In the genomic region with DNA sequence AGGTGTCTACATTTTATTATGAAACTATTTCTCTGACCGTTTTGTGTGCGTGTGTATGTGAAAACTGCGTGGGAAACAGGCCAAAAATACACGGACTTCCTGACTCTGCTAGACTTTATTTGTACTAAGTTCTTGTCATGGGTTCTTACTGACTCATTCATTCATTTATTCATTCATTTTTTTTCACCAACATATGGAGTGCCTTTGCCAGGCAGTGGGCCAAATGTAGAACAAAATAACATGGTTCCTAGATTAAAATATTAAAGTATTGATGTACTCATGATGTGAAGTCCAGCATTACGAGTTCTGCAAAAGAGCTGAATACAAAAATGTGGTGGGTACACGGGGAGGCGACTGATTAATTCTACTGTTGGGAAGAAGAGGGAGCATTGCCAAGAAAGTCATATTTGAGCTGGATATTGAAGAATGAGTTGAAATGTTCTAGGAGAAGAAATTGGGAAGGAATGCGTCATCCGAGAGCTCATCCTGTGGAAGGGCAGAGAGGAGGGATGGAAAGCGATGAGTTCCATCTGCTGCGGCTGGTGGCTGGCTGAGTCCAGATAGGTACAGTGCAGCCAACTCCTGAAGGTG, we compare ENCODE assay signal across 13 cellular contexts. TPM values are rescaled to one million over a fixed set of nuclear protein-coding genes. Genes with fewer than 3 reads are reported as not detected.
DNase-seq lines count a peak whose midpoint lies in the region; ATAC-seq, FAIRE-seq and TF ChIP-seq lines count a peak whose summit lies in the region.
"Had no signal": no experiment of that assay in that cellular context is flagged by ENCODE, and none has a peak within 500 bp of the region (broad histone marks: within the 10 kb centered on the region; RNA-seq: fewer than 3 reads in every experiment).

No MANE protein-coding gene starts in this region.

- no peak for TF ChIP-seq EP300 in transverse colon (IDR thresholded peaks at IDR 0.05; ENCODE audit: low read depth)

- no peaks in the 10 kb centered on the region for H3K27me3 ChIP-seq in bronchial epithelial cell (ENCODE audit: control insufficient read depth, insufficient read depth, low read length)
- no peaks in the 10 kb centered on the region for H3K27me3 ChIP-seq in transverse colon
- H3K27me3 ChIP-seq in aorta (ENCODE audit: control insufficient read depth in 1 of 2, insufficient read depth in 2 of 2, low read length in 1 of 2) = no peaks in the 10 kb centered on the region

- FAIRE-seq in bronchial epithelial cell (lab: Jason Lieb, UNC) = peak; percentile 40
- FAIRE-seq in islet of Langerhans (lab: Jason Lieb, UNC) = peak; percentile 24
- FAIRE-seq: HTR-8/SVneo had no signal

- TF ChIP-seq CTCF in HFFc6 (IDR thresholded peaks at IDR 0.05) (no peak), bronchial epithelial cell (IDR thresholded peaks at IDR 0.05; ENCODE audit: insufficient read depth, low read length, severe bottlenecking) (no peak), transverse colon (IDR thresholded peaks at IDR 0.05) (no peak)

- no peak for ATAC-seq in aorta (ENCODE audit: low FRiP score)
- ATAC-seq: naive thymus-derived CD4-positive, alpha-beta T cell; Panc1 had no signal

- 72 to 73% methylated on average over 9 to 11 of the region's 11 CpGs for WGBS in transverse colon (ENCODE audit: low coverage in 1 of 2), 2 donors
- 36 to 38% methylated on average over 11 of the region's 11 CpGs for WGBS in aorta, 2 donors

- no peak overlapping the region for H3K27ac Mint-ChIP-seq in HFFc6
- H3K27ac Mint-ChIP-seq: activated CD4-positive, alpha-beta T cell treated with anti-CD3 and anti-CD28 coated beads, Interleukin-2, amount 10 ng/mL, durations not matched to agents 7 days and 5 days; naive thymus-derived CD4-positive, alpha-beta T cell had no signal

- no peak for TF ChIP-seq POLR2A in transverse colon (IDR thresholded peaks at IDR 0.05)

- H3K9me3 Mint-ChIP-seq in HFFc6 = no peaks in the 10 kb centered on the region
- H3K9me3 Mint-ChIP-seq: activated CD4-positive, alpha-beta T cell treated with anti-CD3 and anti-CD28 coated beads, Interleukin-2, amount 10 ng/mL, durations not matched to agents 7 days and 5 days had no signal

- no peak overlapping the region for H3K4me3 Mint-ChIP-seq in HFFc6
- H3K4me3 Mint-ChIP-seq: activated CD4-positive, alpha-beta T cell treated with anti-CD3 and anti-CD28 coated beads, Interleukin-2, amount 10 ng/mL, durations not matched to agents 7 days and 5 days; naive thymus-derived CD4-positive, alpha-beta T cell had no signal

- in situ Hi-C loops in transverse colon (cut with MboI; ENCODE audit: low pct_ligation_motif_present in 1 of 4, low pct_unique_long_range_greater_than_20kb in 1 of 4, low sequenced_read_pairs in 3 of 4) = no loop called here

- no peaks in the 10 kb centered on the region for H3K36me3 ChIP-seq in bronchial epithelial cell (ENCODE audit: control insufficient read depth, insufficient read depth, low read length)
- no peaks in the 10 kb centered on the region for H3K36me3 ChIP-seq in transverse colon
- no peaks in the 10 kb centered on the region for H3K36me3 ChIP-seq in aorta (ENCODE audit: control insufficient read depth in 1 of 2, insufficient read depth in 2 of 2, low read length in 1 of 2)

- no peaks in the 10 kb centered on the region for H3K36me3 Mint-ChIP-seq in HFFc6 (ENCODE audit: low read depth)
- H3K36me3 Mint-ChIP-seq: naive thymus-derived CD4-positive, alpha-beta T cell had no signal

- H3K9me3 ChIP-seq in transverse colon (no peaks in the 10 kb centered on the region), aorta (ENCODE audit: control insufficient read depth, low read length) (no peaks in the 10 kb centered on the region)

- H3K4me1 Mint-ChIP-seq in HFFc6 (ENCODE audit: low read depth) = peaks cover 12% of the 10 kb centered on the region
- H3K4me1 Mint-ChIP-seq: activated CD4-positive, alpha-beta T cell treated with anti-CD3 and anti-CD28 coated beads, Interleukin-2, amount 10 ng/mL, durations not matched to agents 7 days and 5 days; naive thymus-derived CD4-positive, alpha-beta T cell had no signal

- H3K4me1 ChIP-seq in transverse colon (peaks cover 0 to 8% (median 3%) of the 10 kb centered on the region in 4 donors), aorta (ENCODE audit: control insufficient read depth in 1 of 2, insufficient read depth in 2 of 2, low read length in 2 of 2) (no peaks in the 10 kb centered on the region)

- H3K4me3 ChIP-seq in bronchial epithelial cell (ENCODE audit: low read depth, low read length) = no peak overlapping the region
- no peak overlapping the region for H3K4me3 ChIP-seq in transverse colon
- no peak overlapping the region for H3K4me3 ChIP-seq in aorta (ENCODE audit: low read length in 2 of 2)

- intact Hi-C loops in transverse colon (cut with DNase I; ENCODE audit: low total_unique reads) (no loop called here), aorta (cut with DNase I) (no loop called here)

- DNase-seq in HFFc6 (peak; percentile 7), bronchial epithelial cell (ENCODE audit: low read depth) (no peak), transverse colon (no peak), aorta (no peak)
- no peak for DNase-seq in activated T-cell treated with anti-CD3 and anti-CD28 coated beads, Interleukin-2, amount 50 U/mL, for 1 hour
- no peak for DNase-seq in activated naive CD4-positive, alpha-beta T cell treated with Interleukin-2 at 50 U/mL for 16 hours
- DNase-seq: activated CD4-positive, alpha-beta T cell treated with anti-CD3 and anti-CD28 coated beads, Interleukin-2, amount 10 ng/mL, durations not matched to agents 7 days and 5 days; kidney glomerular epithelial cell; naive thymus-derived CD4-positive, alpha-beta T cell; NCI-H345 had no signal

- peaks cover 5% of the 10 kb centered on the region; the same call in 1 of the 2 replicates for H3K27me3 Mint-ChIP-seq in HFFc6 (ENCODE audit: insufficient read depth)
- H3K27me3 Mint-ChIP-seq: activated CD4-positive, alpha-beta T cell treated with anti-CD3 and anti-CD28 coated beads, Interleukin-2, amount 10 ng/mL, durations not matched to agents 7 days and 5 days; naive thymus-derived CD4-positive, alpha-beta T cell had no signal

- H3K27ac ChIP-seq in transverse colon (peak overlapping the region; percentile 41 to 70 (median 50)), aorta (ENCODE audit: low read depth in 1 of 2, low read length in 2 of 2) (no peak overlapping the region)

RNA-seq across cellular contexts. Expression of a gene that starts 24.6 kb away (rescaled TPM):
- total RNA-seq in HFFc6 (2021; fragmentation: NEBNext Ultra II Directional; extraction: Animal tissue kit (Norgen Biotek cat#: 25700)) = not detected
- total RNA-seq in bronchial epithelial cell (0.13 TPM in 1 of 2 replicates, not detected in the other), transverse colon (100 to 1,000 TPM in 1 of 4 donors, 10 to 100 TPM in 3; 16.2 to 338 (median 23.7) TPM), aorta (10 to 100 TPM in 1 of 2 donors, 1 to 10 TPM in 1; 7.6 to 14.6 TPM)
- 1 to 10 TPM; 2.8 to 7.9 TPM for polyA plus RNA-seq in aorta
- total RNA-seq: activated CD4-positive, alpha-beta T cell treated with anti-CD3 and anti-CD28 coated beads, Interleukin-2, amount 10 ng/mL, durations not matched to agents 7 days and 5 days had no signal

Comparison
In these comparisons a context has a peak if more than half of its experiments do, and no peak if none do; other contexts are left out.
1. H3K27ac ChIP-seq: peak in transverse colon (4 of 4); none in aorta (0 of 2).